In the genomic region with DNA sequence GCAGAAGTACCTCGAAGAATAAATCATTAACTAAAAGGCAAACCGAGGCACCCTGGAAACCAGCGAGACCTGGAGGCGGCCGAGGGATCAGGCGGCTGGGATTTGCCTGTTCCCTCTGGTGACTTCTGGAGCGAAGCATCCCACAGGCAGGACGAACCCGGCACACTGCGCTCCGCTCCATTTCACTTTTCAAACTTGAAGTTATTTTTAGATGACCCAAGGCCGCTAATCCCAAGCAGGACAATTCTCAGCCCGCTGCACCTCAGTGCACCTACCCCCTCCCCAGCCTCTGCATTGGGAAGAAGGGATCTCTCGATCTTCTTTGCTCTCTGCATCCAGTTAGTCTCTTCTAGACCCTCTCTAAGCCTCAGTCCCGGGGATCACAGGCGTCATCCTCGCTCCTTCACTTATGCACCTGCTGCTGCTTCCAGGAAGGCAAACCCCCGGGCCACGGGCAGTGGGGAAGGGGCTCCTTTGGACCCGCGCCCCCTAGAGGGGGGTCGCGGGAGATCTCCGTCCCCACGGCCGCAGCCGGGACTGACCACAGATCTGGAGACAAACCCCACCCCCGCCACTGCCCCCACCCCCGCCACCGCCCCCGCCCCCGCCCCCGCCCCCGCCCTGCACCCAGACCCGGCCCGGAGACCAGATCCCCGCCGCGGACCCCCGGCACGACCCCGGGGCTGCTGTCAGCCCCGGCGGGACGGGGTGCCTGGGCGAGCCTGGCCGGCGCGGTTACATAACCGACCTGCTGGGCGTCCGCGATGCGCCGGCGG, we compare ENCODE assay signal across 8 cellular contexts. TPM values are rescaled to one million over a fixed set of nuclear protein-coding genes. Genes with fewer than 3 reads are reported as not detected.
DNase-seq lines count a peak whose midpoint lies in the region; ATAC-seq and TF ChIP-seq lines count a peak whose summit lies in the region.

No MANE protein-coding gene starts in this region.

- no peak overlapping the region for H3K27ac Mint-ChIP-seq in activated T-helper 2 cell treated with anti-CD3 and anti-CD28 coated beads, Interferon-gamma antibody, Interleukin-2, Interleukin-4, amounts not matched to agents 10 μg/mL and 5 μg/mL and 100 μg/mL, durations not matched to agents 14 hours and 24 hours and 36 hours
- peak overlapping the region; percentile 66 for H3K27ac Mint-ChIP-seq in progenitor cell of endocrine pancreas

- intact Hi-C loops in activated T-helper 2 cell treated with anti-CD3 and anti-CD28 coated beads, Interferon-gamma antibody, Interleukin-2, Interleukin-4, amounts not matched to agents 10 μg/mL and 5 μg/mL and 100 μg/mL, durations not matched to agents 14 hours and 24 hours and 36 hours (cut with micrococcal nuclease): loop anchor here (10.0 kb wide), 1 partner anchor 396 kb away; no protein-coding TSS in a partner anchor
- intact Hi-C loops in left cardiac atrium (cut with DNase I): loop anchor here (5.0 to 10.0 kb wide), 4 partner anchors 68 to 137 kb away; no protein-coding TSS in a partner anchor

- H3K36me3 ChIP-seq in BE2C (no peaks in the 10 kb centered on the region), H7 (replicated peaks; ENCODE audit: control insufficient read depth, insufficient read depth, low read length) (no peaks in the 10 kb centered on the region)

- ATAC-seq in left cardiac atrium (peak; percentile 33 to 55), GM19395 (IDR thresholded peaks at IDR 0.05; ENCODE audit: unreplicated experiment) (no peak)

- peak overlapping the region; percentile 17 for H3K4me3 ChIP-seq in BE2C (ENCODE audit: low read depth, low read length)
- peak overlapping the region; percentile 68 for H3K4me3 ChIP-seq in H7 (ENCODE audit: insufficient read depth, low read depth, low read length)

- H3K9me3 Mint-ChIP-seq in activated T-helper 2 cell treated with anti-CD3 and anti-CD28 coated beads, Interferon-gamma antibody, Interleukin-2, Interleukin-4, amounts not matched to agents 10 μg/mL and 5 μg/mL and 100 μg/mL, durations not matched to agents 14 hours and 24 hours and 36 hours: no peaks in the 10 kb centered on the region
- no peaks in the 10 kb centered on the region for H3K9me3 Mint-ChIP-seq in progenitor cell of endocrine pancreas (ENCODE audit: low read depth)

- peaks cover 61% of the 10 kb centered on the region for H3K27me3 Mint-ChIP-seq in activated T-helper 2 cell treated with anti-CD3 and anti-CD28 coated beads, Interferon-gamma antibody, Interleukin-2, Interleukin-4, amounts not matched to agents 10 μg/mL and 5 μg/mL and 100 μg/mL, durations not matched to agents 14 hours and 24 hours and 36 hours (ENCODE audit: low read depth)
- peaks cover 26% of the 10 kb centered on the region for H3K27me3 Mint-ChIP-seq in progenitor cell of endocrine pancreas

- no peaks in the 10 kb centered on the region for H3K9me3 ChIP-seq in BE2C

- H3K36me3 Mint-ChIP-seq in activated T-helper 2 cell treated with anti-CD3 and anti-CD28 coated beads, Interferon-gamma antibody, Interleukin-2, Interleukin-4, amounts not matched to agents 10 μg/mL and 5 μg/mL and 100 μg/mL, durations not matched to agents 14 hours and 24 hours and 36 hours (ENCODE audit: low read depth): no peaks in the 10 kb centered on the region
- no peaks in the 10 kb centered on the region for H3K36me3 Mint-ChIP-seq in progenitor cell of endocrine pancreas (ENCODE audit: insufficient read depth)

- no peaks in the 10 kb centered on the region for H3K4me1 ChIP-seq in BE2C

- TF ChIP-seq CTCF in BE2C (IDR thresholded peaks at IDR 0.05; ENCODE audit: low read depth, low read length): peak; percentile 45
- peak; percentile 69 for TF ChIP-seq CTCF in progenitor cell of endocrine pancreas (IDR thresholded peaks at IDR 0.05; ENCODE audit: unreplicated experiment)

- H3K27me3 ChIP-seq in BE2C: peaks cover 35% of the 10 kb centered on the region
- H3K27me3 ChIP-seq in H7 (ENCODE audit: control insufficient read depth, insufficient read depth, low read length): peaks cover 20% of the 10 kb centered on the region

- peak; percentile 32 for DNase-seq in BE2C
- DNase-seq in H7: peak; percentile 85
- DNase-seq in activated T-helper 2 cell treated with anti-CD3 and anti-CD28 coated beads, Interferon-gamma antibody, Interleukin-2, Interleukin-4, amounts not matched to agents 10 μg/mL and 5 μg/mL and 100 μg/mL, durations not matched to agents 14 hours and 24 hours and 36 hours (ENCODE audit: low spot score): no peak
- peak; percentile 29 for DNase-seq in left cardiac atrium
- DNase-seq in progenitor cell of endocrine pancreas (ENCODE audit: low spot score, unreplicated experiment): peak; percentile 77
- DNase-seq in activated CD8-positive, alpha-beta memory T cell treated with anti-CD3 and anti-CD28 coated beads for 24 hours: no peak
- no peak for DNase-seq in DMS114 treated with DMSO at 0.1 percent for 48 hours (lab: John Stamatoyannopoulos, UW; ENCODE audit: unreplicated experiment)

- H3K4me1 Mint-ChIP-seq in activated T-helper 2 cell treated with anti-CD3 and anti-CD28 coated beads, Interferon-gamma antibody, Interleukin-2, Interleukin-4, amounts not matched to agents 10 μg/mL and 5 μg/mL and 100 μg/mL, durations not matched to agents 14 hours and 24 hours and 36 hours (ENCODE audit: low read depth): no peaks in the 10 kb centered on the region
- H3K4me1 Mint-ChIP-seq in progenitor cell of endocrine pancreas (ENCODE audit: low read depth): peaks cover 35% of the 10 kb centered on the region

- H3K4me3 Mint-ChIP-seq in activated T-helper 2 cell treated with anti-CD3 and anti-CD28 coated beads, Interferon-gamma antibody, Interleukin-2, Interleukin-4, amounts not matched to agents 10 μg/mL and 5 μg/mL and 100 μg/mL, durations not matched to agents 14 hours and 24 hours and 36 hours (ENCODE audit: low read depth): peak overlapping the region; percentile 15
- H3K4me3 Mint-ChIP-seq in progenitor cell of endocrine pancreas (ENCODE audit: low read depth): peak overlapping the region; percentile 81

RNA-seq across cellular contexts. Expression of a gene that starts 0.6 kb away (rescaled TPM):
- 0.31 TPM for polyA plus RNA-seq in BE2C (2012; ENCODE audit: insufficient read depth, insufficient read length, low read depth)
- 1.5 and 2.8 TPM in 2 replicates for total RNA-seq in H7 (2014; rRNA removed; shearing (Covaris generic))
- total RNA-seq in activated T-helper 2 cell treated with anti-CD3 and anti-CD28 coated beads, Interferon-gamma antibody, Interleukin-2, Interleukin-4, amounts not matched to agents 10 μg/mL and 5 μg/mL and 100 μg/mL, durations not matched to agents 14 hours and 24 hours and 36 hours: not detected in 2 replicates
- total RNA-seq in left cardiac atrium: 100 to 1,000 TPM; 112 to 152 TPM
- 23.3 and 27.4 TPM in 2 replicates for total RNA-seq in progenitor cell of endocrine pancreas

Comparison
In these comparisons a context has a peak if more than half of its experiments do, and no peak if none do; other contexts are left out.
1. DNase-seq: peak in BE2C (single experiment), H7 (single experiment), left cardiac atrium (single experiment) and progenitor cell of endocrine pancreas (single experiment); none in activated T-helper 2 cell treated with anti-CD3 and anti-CD28 coated beads, Interferon-gamma antibody, Interleukin-2, Interleukin-4, amounts not matched to agents 10 μg/mL and 5 μg/mL and 100 μg/mL, durations not matched to agents 14 hours and 24 hours and 36 hours (single experiment), activated CD8-positive, alpha-beta memory T cell treated with anti-CD3 and anti-CD28 coated beads for 24 hours (single experiment) and DMS114 treated with DMSO at 0.1 percent for 48 hours (single experiment).